ENCODE assay signal across 8 cellular contexts in genomic region chr4:158020175-158020574, GRCh38.
DNase-seq lines count a peak whose midpoint lies in the region; ATAC-seq and TF ChIP-seq lines count a peak whose summit lies in the region.

No MANE protein-coding gene starts in this region.

- intact Hi-C loops in HCT116 (cut with micrococcal nuclease) = no loop called here
- intact Hi-C loops in ascending aorta (cut with DNase I) = no loop called here

- H2AFZ ChIP-seq in HCT116 (ENCODE audit: low read depth, low read length, poor library complexity, severe bottlenecking) (peak overlapping the region; percentile 64), hepatocyte (no peak overlapping the region), smooth muscle cell (ENCODE audit: low read depth) (no peak overlapping the region)

- POLR2A ChIA-PET in HCT116 (lab: Charles Lee) = no interaction called here

- ATAC-seq in HCT116 = peak; percentile 64
- ATAC-seq in HG02981 (IDR thresholded peaks at IDR 0.05; ENCODE audit: unreplicated experiment) = no peak

- peaks cover 4 to 23% of the 10 kb centered on the region in 2 experiments for H3K4me1 ChIP-seq in HCT116 (ENCODE audit: control insufficient read depth in 1 of 2, insufficient read depth in 2 of 2, low read length in 2 of 2)
- peaks cover 3 to 33% of the 10 kb centered on the region in 2 donors for H3K4me1 ChIP-seq in ascending aorta
- peaks cover 19% of the 10 kb centered on the region for H3K4me1 ChIP-seq in hepatocyte (ENCODE audit: insufficient read depth)
- H3K4me1 ChIP-seq in smooth muscle cell (ENCODE audit: low read depth) = peaks cover 14% of the 10 kb centered on the region

- H3K9me2 ChIP-seq in HCT116 (ENCODE audit: insufficient read depth) = no peaks in the 10 kb centered on the region
- no peaks in the 10 kb centered on the region for H3K9me2 ChIP-seq in hepatocyte (replicated peaks; ENCODE audit: insufficient read depth)

- H3K9me3 ChIP-seq in HCT116 (ENCODE audit: control insufficient read depth in 1 of 2, insufficient read depth in 1 of 2, low read depth in 1 of 2, low read length in 2 of 2) (no peaks in the 10 kb centered on the region), ascending aorta (no peaks in the 10 kb centered on the region), hepatocyte (ENCODE audit: low read depth) (no peaks in the 10 kb centered on the region), smooth muscle cell (replicated peaks; ENCODE audit: low read depth) (no peaks in the 10 kb centered on the region)

- BruUV-seq in HCT116 (replicated peaks; lab: Mats Ljungman, UMichigan) = no TSS peak

- TF ChIP-seq RAD21 in HCT116 (IDR thresholded peaks at IDR 0.05; ENCODE audit: low read depth) = no peak

- RAD21 ChIA-PET in HCT116 (lab: Charles Lee; ENCODE audit: low non-redundant PET in 1 of 2, low total read pairs in 2 of 2, uncharacterized antibody in 2 of 2, unreplicated experiment in 2 of 2) = no interaction called here

- H3F3A ChIP-seq in smooth muscle cell (ENCODE audit: low read depth) = peaks cover 7% of the 10 kb centered on the region

- H3K4me2 ChIP-seq in HCT116 (ENCODE audit: low read length) (peak overlapping the region; percentile 45), hepatocyte (no peak overlapping the region), smooth muscle cell (peak overlapping the region; percentile 69)

- H3K4me3 ChIP-seq in HCT116 (replicated peaks in 1 of 2; ENCODE audit: low read depth in 1 of 2, low read length in 2 of 2) = no peak overlapping the region
- H3K4me3 ChIP-seq in ascending aorta = no peak overlapping the region
- H3K4me3 ChIP-seq in hepatocyte = no peak overlapping the region
- H3K4me3 ChIP-seq in smooth muscle cell = no peak overlapping the region

- TF ChIP-seq POLR2A in HCT116 (IDR thresholded peaks at IDR 0.05; ENCODE audit: borderline replicate concordance, extremely low read depth, insufficient read depth, insufficient read length) = no peak

- H3K27me3 ChIP-seq in HCT116 (ENCODE audit: insufficient read depth, low read length) (no peaks in the 10 kb centered on the region), ascending aorta (no peaks in the 10 kb centered on the region), hepatocyte (no peaks in the 10 kb centered on the region), smooth muscle cell (ENCODE audit: low read depth) (no peaks in the 10 kb centered on the region)

- CTCF ChIA-PET in HCT116 (lab: Charles Lee) = no interaction called here

- no peaks in the 10 kb centered on the region for H4K20me1 ChIP-seq in HCT116 (ENCODE audit: insufficient read depth)
- H4K20me1 ChIP-seq in hepatocyte (ENCODE audit: insufficient read depth, poor library complexity, severe bottlenecking) = no peaks in the 10 kb centered on the region
- H4K20me1 ChIP-seq in smooth muscle cell (ENCODE audit: low read depth) = no peaks in the 10 kb centered on the region

- TF ChIP-seq CTCF in HCT116 (IDR thresholded peaks at IDR 0.05 in 2 of 3, conservative IDR thresholded peaks at IDR 0.05 in 1 of 3; ENCODE audit: borderline replicate concordance in 1 of 3, insufficient read depth in 1 of 3, low read depth in 2 of 3, low read length in 2 of 3) (no peak), ascending aorta (IDR thresholded peaks at IDR 0.05) (no peak), hepatocyte (IDR thresholded peaks at IDR 0.05; ENCODE audit: poor library complexity) (no peak), smooth muscle cell (IDR thresholded peaks at IDR 0.05; ENCODE audit: borderline replicate concordance, insufficient read depth, poor library complexity, severe bottlenecking) (no peak)

- H3K9ac ChIP-seq in HCT116 (ENCODE audit: low read length) (no peak overlapping the region), smooth muscle cell (ENCODE audit: low read depth) (peak overlapping the region; percentile 87)

- H3K36me3 ChIP-seq in HCT116 (ENCODE audit: control insufficient read depth in 1 of 2, insufficient read depth in 2 of 2, low read length in 2 of 2) (no peaks in the 10 kb centered on the region), ascending aorta (no peaks in the 10 kb centered on the region), hepatocyte (replicated peaks; ENCODE audit: insufficient read depth, low read depth) (no peaks in the 10 kb centered on the region), smooth muscle cell (ENCODE audit: low read depth) (no peaks in the 10 kb centered on the region)

- DNase-seq in HCT116 (ENCODE audit: low read depth, low spot score) (peak; percentile 18), ascending aorta (ENCODE audit: low spot score in 2 of 2) (peak in 1 of 2 donors; percentile 78), hepatocyte (ENCODE audit: low spot score) (peak; percentile 71), smooth muscle cell (lab: John Stamatoyannopoulos, UW; ENCODE audit: unreplicated experiment) (no peak), amniotic stem cell (lab: John Stamatoyannopoulos, UW) (no peak), NCI-H524 (lab: John Stamatoyannopoulos, UW) (no peak), AML-193 (lab: John Stamatoyannopoulos, UW) (no peak)

- no peak overlapping the region for H3K27ac ChIP-seq in HCT116 (ENCODE audit: low read depth, low read length)
- H3K27ac ChIP-seq in ascending aorta = peak overlapping the region; percentile 59 to 74
- peak overlapping the region; percentile 77 for H3K27ac ChIP-seq in hepatocyte
- H3K27ac ChIP-seq in smooth muscle cell (ENCODE audit: low read depth) = peak overlapping the region; percentile 98

- H3K79me2 ChIP-seq in HCT116 (ENCODE audit: insufficient read depth, low read length) (no peaks in the 10 kb centered on the region), hepatocyte (no peaks in the 10 kb centered on the region), smooth muscle cell (ENCODE audit: low read depth) (no peaks in the 10 kb centered on the region)

TF ChIP-seq in HCT116, 20 proteins besides CTCF, POLR2A, EP300 and RAD21:
- peak; percentile 60; the same call in 1 of the 2 replicates for TF ChIP-seq FOSL1 (IDR thresholded peaks at IDR 0.05; ENCODE audit: low read depth)
- TF ChIP-seq SP1 (IDR thresholded peaks at IDR 0.05; ENCODE audit: low read depth) = no peak
- peak; percentile 42 for TF ChIP-seq JUND (IDR thresholded peaks at IDR 0.05)

Comparison
In these comparisons a context has a peak if more than half of its experiments do, and no peak if none do; other contexts are left out.
1. DNase-seq: peak in HCT116 (single experiment) and hepatocyte (single experiment); none in smooth muscle cell (single experiment), amniotic stem cell (single experiment), NCI-H524 (0 of 2) and AML-193 (0 of 2).